ENCODE assay signal across 13 cellular contexts in genomic region chr9:38707885-38708640, GRCh38. TPM values are rescaled to one million over a fixed set of nuclear protein-coding genes. Genes with fewer than 3 reads are reported as not detected.
A peak's percentile ranks its signal among the peaks of the same experiment; 100 is the strongest.
DNase-seq lines count a peak whose midpoint lies in the region; ATAC-seq, FAIRE-seq and TF ChIP-seq lines count a peak whose summit lies in the region.
"Had no signal": no experiment of that assay in that cellular context is flagged by ENCODE, and none has a peak within 500 bp of the region (broad histone marks: within the 10 kb centered on the region; RNA-seq: fewer than 3 reads in every experiment).

No MANE protein-coding gene starts in this region.

- no peak overlapping the region for H3K27ac Mint-ChIP-seq in activated CD8-positive, alpha-beta T cell treated with anti-CD3 and anti-CD28 coated beads for 36 hours
- no peak overlapping the region for H3K27ac Mint-ChIP-seq in activated CD8-positive, alpha-beta T cell treated with anti-CD3 and anti-CD28 coated beads, Interleukin-2, amount 10 ng/mL, durations not matched to agents 7 days and 5 days
- H3K27ac Mint-ChIP-seq in stimulated activated effector memory CD8-positive, alpha-beta T cell treated with anti-CD3 and anti-CD28 coated beads, Interleukin-12 subunit alpha, Interleukin-12 subunit beta, amount 100 ng/mL, for 72 hours: no peak overlapping the region
- H3K27ac Mint-ChIP-seq: activated B cell treated with CpG ODN at 0.5 μM for 24 hours had no signal

- H3K4me1 Mint-ChIP-seq in activated CD8-positive, alpha-beta T cell treated with anti-CD3 and anti-CD28 coated beads for 36 hours (ENCODE audit: low read depth): no peaks in the 10 kb centered on the region
- no peaks in the 10 kb centered on the region for H3K4me1 Mint-ChIP-seq in activated CD8-positive, alpha-beta T cell treated with anti-CD3 and anti-CD28 coated beads, Interleukin-2, amount 10 ng/mL, durations not matched to agents 7 days and 5 days (ENCODE audit: low read depth)
- H3K4me1 Mint-ChIP-seq in stimulated activated effector memory CD8-positive, alpha-beta T cell treated with anti-CD3 and anti-CD28 coated beads, Interleukin-12 subunit alpha, Interleukin-12 subunit beta, amount 100 ng/mL, for 72 hours: peaks cover 6% of the 10 kb centered on the region
- H3K4me1 Mint-ChIP-seq: activated B cell treated with CpG ODN at 0.5 μM for 24 hours had no signal

- peaks cover 2% of the 10 kb centered on the region for H3K27me3 ChIP-seq in bronchial epithelial cell (ENCODE audit: control insufficient read depth, insufficient read depth, low read length)

- peaks cover 6% of the 10 kb centered on the region for H3K27me3 Mint-ChIP-seq in activated CD8-positive, alpha-beta T cell treated with anti-CD3 and anti-CD28 coated beads for 36 hours
- no peaks in the 10 kb centered on the region for H3K27me3 Mint-ChIP-seq in activated CD8-positive, alpha-beta T cell treated with anti-CD3 and anti-CD28 coated beads, Interleukin-2, amount 10 ng/mL, durations not matched to agents 7 days and 5 days (ENCODE audit: low read depth)

- DNase-seq in activated CD8-positive, alpha-beta T cell treated with anti-CD3 and anti-CD28 coated beads for 36 hours: no peak
- no peak for DNase-seq in activated CD8-positive, alpha-beta T cell treated with anti-CD3 and anti-CD28 coated beads, Interleukin-2, amount 10 ng/mL, durations not matched to agents 7 days and 5 days
- no peak for DNase-seq in LNCaP clone FGC (ENCODE audit: low read depth)
- no peak for DNase-seq in bronchial epithelial cell (ENCODE audit: low read depth)
- DNase-seq in stimulated activated effector memory CD8-positive, alpha-beta T cell treated with anti-CD3 and anti-CD28 coated beads, Interleukin-12 subunit alpha, Interleukin-12 subunit beta, amount 100 ng/mL, for 72 hours (ENCODE audit: low spot score in 2 of 2): no peak
- DNase-seq in KG1 (lab: John Stamatoyannopoulos, UW): no peak
- DNase-seq in cardiac septum (ENCODE audit: low spot score): no peak
- DNase-seq: activated B cell treated with CpG ODN at 0.5 μM for 24 hours; central memory CD4-positive, alpha-beta T cell; Kasumi-1; small intestine had no signal

- no peak for TF ChIP-seq CTCF in activated CD8-positive, alpha-beta T cell treated with anti-CD3 and anti-CD28 coated beads for 36 hours (IDR thresholded peaks at IDR 0.05)
- peak; percentile 43 for TF ChIP-seq CTCF in LNCaP clone FGC (IDR thresholded peaks at IDR 0.05; ENCODE audit: control insufficient read depth, extremely low read depth, insufficient read depth)
- peak; percentile 53 for TF ChIP-seq CTCF in bronchial epithelial cell (IDR thresholded peaks at IDR 0.05; ENCODE audit: insufficient read depth, low read length, severe bottlenecking)

- POLR2A ChIA-PET in activated CD8-positive, alpha-beta T cell treated with anti-CD3 and anti-CD28 coated beads for 36 hours (lab: Charles Lee): no interaction called here
- POLR2A ChIA-PET in activated CD8-positive, alpha-beta T cell treated with anti-CD3 and anti-CD28 coated beads, Interleukin-2, amount 10 ng/mL, durations not matched to agents 7 days and 5 days (lab: Charles Lee): no interaction called here

- no peak overlapping the region for H3K4me3 Mint-ChIP-seq in activated CD8-positive, alpha-beta T cell treated with anti-CD3 and anti-CD28 coated beads for 36 hours
- no peak overlapping the region for H3K4me3 Mint-ChIP-seq in activated CD8-positive, alpha-beta T cell treated with anti-CD3 and anti-CD28 coated beads, Interleukin-2, amount 10 ng/mL, durations not matched to agents 7 days and 5 days
- H3K4me3 Mint-ChIP-seq in stimulated activated effector memory CD8-positive, alpha-beta T cell treated with anti-CD3 and anti-CD28 coated beads, Interleukin-12 subunit alpha, Interleukin-12 subunit beta, amount 100 ng/mL, for 72 hours: no peak overlapping the region
- H3K4me3 Mint-ChIP-seq: activated B cell treated with CpG ODN at 0.5 μM for 24 hours had no signal

- intact Hi-C loops in activated CD8-positive, alpha-beta T cell treated with anti-CD3 and anti-CD28 coated beads for 36 hours (cut with micrococcal nuclease): loop anchor here (10.0 kb wide), 1 partner anchor 53 kb away; no protein-coding TSS in a partner anchor
- intact Hi-C loops in cardiac septum (cut with DNase I): no loop called here

- H3K4me3 ChIP-seq in LNCaP clone FGC (ENCODE audit: low read depth, low read length) (no peak overlapping the region), bronchial epithelial cell (ENCODE audit: low read depth, low read length) (no peak overlapping the region)
- H3K4me3 ChIP-seq: thoracic aorta had no signal

- peak; percentile 70 for FAIRE-seq in bronchial epithelial cell (lab: Jason Lieb, UNC)
- FAIRE-seq: small intestine had no signal

- no peaks in the 10 kb centered on the region for H3K9me3 Mint-ChIP-seq in activated CD8-positive, alpha-beta T cell treated with anti-CD3 and anti-CD28 coated beads for 36 hours
- H3K9me3 Mint-ChIP-seq in activated CD8-positive, alpha-beta T cell treated with anti-CD3 and anti-CD28 coated beads, Interleukin-2, amount 10 ng/mL, durations not matched to agents 7 days and 5 days (ENCODE audit: insufficient read depth): no peaks in the 10 kb centered on the region
- H3K9me3 Mint-ChIP-seq in stimulated activated effector memory CD8-positive, alpha-beta T cell treated with anti-CD3 and anti-CD28 coated beads, Interleukin-12 subunit alpha, Interleukin-12 subunit beta, amount 100 ng/mL, for 72 hours: no peaks in the 10 kb centered on the region
- H3K9me3 Mint-ChIP-seq: activated B cell treated with CpG ODN at 0.5 μM for 24 hours had no signal

- peak; percentile 20 for ATAC-seq in activated CD8-positive, alpha-beta T cell treated with anti-CD3 and anti-CD28 coated beads for 36 hours
- no peak for ATAC-seq in activated CD8-positive, alpha-beta T cell treated with anti-CD3 and anti-CD28 coated beads, Interleukin-2, amount 10 ng/mL, durations not matched to agents 7 days and 5 days
- ATAC-seq in stimulated activated effector memory CD8-positive, alpha-beta T cell treated with anti-CD3 and anti-CD28 coated beads, Interleukin-12 subunit alpha, Interleukin-12 subunit beta, amount 100 ng/mL, for 72 hours: peak; percentile 42
- no peak for ATAC-seq in GM21381 (IDR thresholded peaks at IDR 0.05; ENCODE audit: unreplicated experiment)

- CTCF ChIA-PET in activated CD8-positive, alpha-beta T cell treated with anti-CD3 and anti-CD28 coated beads for 36 hours (lab: Charles Lee): interaction anchor here (1.2 kb wide), 1 partner anchor 11 kb away, joined by 5 read pairs; no protein-coding TSS in a partner anchor
- CTCF ChIA-PET in activated CD8-positive, alpha-beta T cell treated with anti-CD3 and anti-CD28 coated beads, Interleukin-2, amount 10 ng/mL, durations not matched to agents 7 days and 5 days (lab: Charles Lee): interaction anchor here (1.0 kb wide), 1 partner anchor 8 kb away, joined by 3 read pairs; no protein-coding TSS in a partner anchor

- H3K36me3 Mint-ChIP-seq in activated CD8-positive, alpha-beta T cell treated with anti-CD3 and anti-CD28 coated beads for 36 hours (ENCODE audit: low read depth): no peaks in the 10 kb centered on the region
- no peaks in the 10 kb centered on the region for H3K36me3 Mint-ChIP-seq in activated CD8-positive, alpha-beta T cell treated with anti-CD3 and anti-CD28 coated beads, Interleukin-2, amount 10 ng/mL, durations not matched to agents 7 days and 5 days (ENCODE audit: low read depth)
- H3K36me3 Mint-ChIP-seq in stimulated activated effector memory CD8-positive, alpha-beta T cell treated with anti-CD3 and anti-CD28 coated beads, Interleukin-12 subunit alpha, Interleukin-12 subunit beta, amount 100 ng/mL, for 72 hours: no peaks in the 10 kb centered on the region

- H3K36me3 ChIP-seq in bronchial epithelial cell (ENCODE audit: control insufficient read depth, insufficient read depth, low read length): no peaks in the 10 kb centered on the region
- H3K36me3 ChIP-seq: thoracic aorta had no signal

RNA-seq across cellular contexts. Expression of gene FAM240B, which starts 11.9 kb away (rescaled TPM):
- not detected for total RNA-seq in activated CD8-positive, alpha-beta T cell treated with anti-CD3 and anti-CD28 coated beads for 36 hours
- not detected for total RNA-seq in activated CD8-positive, alpha-beta T cell treated with anti-CD3 and anti-CD28 coated beads, Interleukin-2, amount 10 ng/mL, durations not matched to agents 7 days and 5 days
- total RNA-seq in bronchial epithelial cell (not detected in 2 replicates), cardiac septum (not detected)
- total RNA-seq: activated B cell treated with CpG ODN at 0.5 μM for 24 hours, thoracic aorta had no signal

Comparison
In these comparisons a context has a peak if more than half of its experiments do, and no peak if none do; other contexts are left out.
1. ATAC-seq: peak in activated CD8-positive, alpha-beta T cell treated with anti-CD3 and anti-CD28 coated beads for 36 hours (single experiment) and stimulated activated effector memory CD8-positive, alpha-beta T cell treated with anti-CD3 and anti-CD28 coated beads, Interleukin-12 subunit alpha, Interleukin-12 subunit beta, amount 100 ng/mL, for 72 hours (single experiment); none in activated CD8-positive, alpha-beta T cell treated with anti-CD3 and anti-CD28 coated beads, Interleukin-2, amount 10 ng/mL, durations not matched to agents 7 days and 5 days (single experiment) and GM21381 (single experiment).